21 cellular contexts compared by ENCODE assay signal in genomic region chr14:44940944-44941343, GRCh38. TPM values are rescaled to one million over a fixed set of nuclear protein-coding genes. Genes with fewer than 3 reads are reported as not detected.
DNase-seq lines count a peak whose midpoint lies in the region; ATAC-seq, FAIRE-seq and TF ChIP-seq lines count a peak whose summit lies in the region.
"Had no signal": no experiment of that assay in that cellular context is flagged by ENCODE, and none has a peak within 500 bp of the region (broad histone marks: within the 10 kb centered on the region; RNA-seq: fewer than 3 reads in every experiment).

No MANE protein-coding gene starts in this region.

- CTCF ChIA-PET in activated CD4-positive, alpha-beta T cell treated with anti-CD3 and anti-CD28 coated beads for 36 hours (lab: Charles Lee), result no interaction called here

- POLR2A ChIA-PET in activated CD4-positive, alpha-beta T cell treated with anti-CD3 and anti-CD28 coated beads for 36 hours (lab: Charles Lee), result no interaction called here
- POLR2A ChIA-PET in activated naive CD8-positive, alpha-beta T cell treated with anti-CD3 and anti-CD28 coated beads, Interleukin-2, amount 10 ng/mL, durations not matched to agents 7 days and 5 days (lab: Charles Lee), result no interaction called here

- no peak for FAIRE-seq in GM12892 (lab: Jason Lieb, UNC)
- FAIRE-seq: GM12891, H1 had no signal

- H3K27me3 Mint-ChIP-seq in activated CD4-positive, alpha-beta T cell treated with anti-CD3 and anti-CD28 coated beads for 36 hours, result no peaks in the 10 kb centered on the region
- H3K27me3 Mint-ChIP-seq in stimulated activated naive CD8-positive, alpha-beta T cell treated with anti-CD3 and anti-CD28 coated beads, Interleukin-15, Interleukin-2, amounts not matched to agents 100 ng/mL and 50 ng/mL, for 24 hours, result no peaks in the 10 kb centered on the region
- H3K27me3 Mint-ChIP-seq in stimulated activated naive CD8-positive, alpha-beta T cell treated with anti-CD3 and anti-CD28 coated beads, Interleukin-15, amount 100 ng/mL, for 72 hours, result no peaks in the 10 kb centered on the region
- no peaks in the 10 kb centered on the region for H3K27me3 Mint-ChIP-seq in activated naive CD8-positive, alpha-beta T cell treated with anti-CD3 and anti-CD28 coated beads, Interleukin-2, amount 10 ng/mL, durations not matched to agents 7 days and 5 days

- ATAC-seq in activated CD4-positive, alpha-beta T cell treated with anti-CD3 and anti-CD28 coated beads for 36 hours, result no peak
- ATAC-seq in stimulated activated naive CD8-positive, alpha-beta T cell treated with anti-CD3 and anti-CD28 coated beads, Interleukin-15, amount 100 ng/mL, for 72 hours, result no peak
- no peak for ATAC-seq in activated naive CD8-positive, alpha-beta T cell treated with anti-CD3 and anti-CD28 coated beads, Interleukin-2, amount 10 ng/mL, durations not matched to agents 7 days and 5 days (ENCODE audit: low read depth)

- H3K4me3 Mint-ChIP-seq in activated CD4-positive, alpha-beta T cell treated with anti-CD3 and anti-CD28 coated beads for 36 hours, result no peak overlapping the region
- H3K4me3 Mint-ChIP-seq in stimulated activated naive CD8-positive, alpha-beta T cell treated with anti-CD3 and anti-CD28 coated beads, Interleukin-15, Interleukin-2, amounts not matched to agents 100 ng/mL and 50 ng/mL, for 24 hours, result no peak overlapping the region
- H3K4me3 Mint-ChIP-seq in stimulated activated naive CD8-positive, alpha-beta T cell treated with anti-CD3 and anti-CD28 coated beads, Interleukin-15, amount 100 ng/mL, for 72 hours, result no peak overlapping the region
- H3K4me3 Mint-ChIP-seq in activated naive CD8-positive, alpha-beta T cell treated with anti-CD3 and anti-CD28 coated beads, Interleukin-2, amount 10 ng/mL, durations not matched to agents 7 days and 5 days, result no peak overlapping the region

- H3K36me3 Mint-ChIP-seq in activated CD4-positive, alpha-beta T cell treated with anti-CD3 and anti-CD28 coated beads for 36 hours (ENCODE audit: low read depth), result peaks cover 72% of the 10 kb centered on the region
- H3K36me3 Mint-ChIP-seq in stimulated activated naive CD8-positive, alpha-beta T cell treated with anti-CD3 and anti-CD28 coated beads, Interleukin-15, Interleukin-2, amounts not matched to agents 100 ng/mL and 50 ng/mL, for 24 hours (ENCODE audit: low read depth), result peaks cover 81% of the 10 kb centered on the region
- H3K36me3 Mint-ChIP-seq in activated naive CD8-positive, alpha-beta T cell treated with anti-CD3 and anti-CD28 coated beads, Interleukin-2, amount 10 ng/mL, durations not matched to agents 7 days and 5 days, result peaks cover 71% of the 10 kb centered on the region

- intact Hi-C loops in activated CD4-positive, alpha-beta T cell treated with anti-CD3 and anti-CD28 coated beads for 36 hours (cut with DNase I, micrococcal nuclease), result no loop called here

- TF ChIP-seq POLR2A in GM12892 (IDR thresholded peaks at IDR 0.05; ENCODE audit: low read depth, low read length), result no peak

- peaks cover 6% of the 10 kb centered on the region for H3K9me3 Mint-ChIP-seq in activated CD4-positive, alpha-beta T cell treated with anti-CD3 and anti-CD28 coated beads for 36 hours (ENCODE audit: low read depth)
- peaks cover 14% of the 10 kb centered on the region for H3K9me3 Mint-ChIP-seq in stimulated activated naive CD8-positive, alpha-beta T cell treated with anti-CD3 and anti-CD28 coated beads, Interleukin-15, Interleukin-2, amounts not matched to agents 100 ng/mL and 50 ng/mL, for 24 hours
- H3K9me3 Mint-ChIP-seq in stimulated activated naive CD8-positive, alpha-beta T cell treated with anti-CD3 and anti-CD28 coated beads, Interleukin-15, amount 100 ng/mL, for 72 hours, result peaks cover 8 to 18% of the 10 kb centered on the region in 2 donors
- H3K9me3 Mint-ChIP-seq in activated naive CD8-positive, alpha-beta T cell treated with anti-CD3 and anti-CD28 coated beads, Interleukin-2, amount 10 ng/mL, durations not matched to agents 7 days and 5 days, result peaks cover 11% of the 10 kb centered on the region
- H3K9me3 Mint-ChIP-seq: HFFc6 had no signal

- no peak for DNase-seq in activated CD4-positive, alpha-beta T cell treated with anti-CD3 and anti-CD28 coated beads for 36 hours
- DNase-seq in activated CD4-positive, alpha-beta T cell treated with anti-CD3 and anti-CD28 coated beads, Interleukin-2, amount 50 U/mL, for 48 hours, result no peak
- no peak for DNase-seq in stimulated activated naive CD8-positive, alpha-beta T cell treated with anti-CD3 and anti-CD28 coated beads, Interleukin-15, amount 100 ng/mL, for 72 hours
- no peak for DNase-seq in activated naive CD8-positive, alpha-beta T cell treated with anti-CD3 and anti-CD28 coated beads, Interleukin-2, amount 10 ng/mL, durations not matched to agents 7 days and 5 days
- DNase-seq in NCI-H345 treated with DMSO at 0.1 percent for 48 hours (lab: John Stamatoyannopoulos, UW; ENCODE audit: unreplicated experiment), result no peak
- no peak for DNase-seq in GM12892 (ENCODE audit: insufficient read length)
- no peak for DNase-seq in caudate nucleus (lab: John Stamatoyannopoulos, UW)
- DNase-seq: 8988T; BE2C; DMS 273 treated with DMSO at 0.1 percent for 48 hours; GF-D8; HFFc6; KBM-7; MV-4-11; NCI-H1417; NCI-H1930; NCI-H446 treated with DMSO at 0.1 percent for 48 hours; NK-92 treated with Interleukin-12 subunit alpha and Interleukin-12 subunit beta, amount 100 ng/mL, for 24 hours had no signal

- peak overlapping the region; percentile 21 for H3K27ac Mint-ChIP-seq in activated CD4-positive, alpha-beta T cell treated with anti-CD3 and anti-CD28 coated beads for 36 hours
- H3K27ac Mint-ChIP-seq in stimulated activated naive CD8-positive, alpha-beta T cell treated with anti-CD3 and anti-CD28 coated beads, Interleukin-15, Interleukin-2, amounts not matched to agents 100 ng/mL and 50 ng/mL, for 24 hours, result peak overlapping the region; percentile 23
- peak overlapping the region in 1 of 2 donors; percentile 72 for H3K27ac Mint-ChIP-seq in stimulated activated naive CD8-positive, alpha-beta T cell treated with anti-CD3 and anti-CD28 coated beads, Interleukin-15, amount 100 ng/mL, for 72 hours
- H3K27ac Mint-ChIP-seq in activated naive CD8-positive, alpha-beta T cell treated with anti-CD3 and anti-CD28 coated beads, Interleukin-2, amount 10 ng/mL, durations not matched to agents 7 days and 5 days, result peak overlapping the region; percentile 44
- H3K27ac Mint-ChIP-seq: HFFc6 had no signal

- H3K27ac ChIP-seq in caudate nucleus (ENCODE audit: low read depth, low read length), result no peak overlapping the region

- peaks cover 35% of the 10 kb centered on the region for H3K4me1 Mint-ChIP-seq in activated CD4-positive, alpha-beta T cell treated with anti-CD3 and anti-CD28 coated beads for 36 hours
- H3K4me1 Mint-ChIP-seq in stimulated activated naive CD8-positive, alpha-beta T cell treated with anti-CD3 and anti-CD28 coated beads, Interleukin-15, Interleukin-2, amounts not matched to agents 100 ng/mL and 50 ng/mL, for 24 hours (ENCODE audit: low read depth), result peaks cover 15% of the 10 kb centered on the region
- peaks cover 8% of the 10 kb centered on the region for H3K4me1 Mint-ChIP-seq in stimulated activated naive CD8-positive, alpha-beta T cell treated with anti-CD3 and anti-CD28 coated beads, Interleukin-15, amount 100 ng/mL, for 72 hours
- peaks cover 4% of the 10 kb centered on the region for H3K4me1 Mint-ChIP-seq in activated naive CD8-positive, alpha-beta T cell treated with anti-CD3 and anti-CD28 coated beads, Interleukin-2, amount 10 ng/mL, durations not matched to agents 7 days and 5 days

RNA-seq across cellular contexts. Expression of gene KLHL28, which starts 20.8 kb away (rescaled TPM):
- total RNA-seq in activated CD4-positive, alpha-beta T cell treated with anti-CD3 and anti-CD28 coated beads for 36 hours, result 10 to 100 TPM; 11.3 to 12.3 TPM
- total RNA-seq in activated naive CD8-positive, alpha-beta T cell treated with anti-CD3 and anti-CD28 coated beads, Interleukin-2, amount 10 ng/mL, durations not matched to agents 7 days and 5 days, result 10 to 100 TPM; 19.6 to 22.4 TPM
- polyA plus RNA-seq in GM12892 (2012; ENCODE audit: missing spikeins), result 7.3 TPM

RNA-seq across cellular contexts. Expression of gene TOGARAM1, which starts 21.0 kb away (rescaled TPM):
- 1 to 10 TPM; 5.7 to 6.6 TPM for total RNA-seq in activated CD4-positive, alpha-beta T cell treated with anti-CD3 and anti-CD28 coated beads for 36 hours
- 10 to 100 TPM; 11.4 to 11.9 TPM for total RNA-seq in activated naive CD8-positive, alpha-beta T cell treated with anti-CD3 and anti-CD28 coated beads, Interleukin-2, amount 10 ng/mL, durations not matched to agents 7 days and 5 days
- 8.1 TPM for polyA plus RNA-seq in GM12892 (2012; ENCODE audit: missing spikeins)
